In genomic region chr1:29133861-29134694, GRCh38 we compare ENCODE assay signal across 15 cellular contexts. TPM values are rescaled to one million over a fixed set of nuclear protein-coding genes. Genes with fewer than 3 reads are reported as not detected.
DNase-seq lines count a peak whose midpoint lies in the region; ATAC-seq and TF ChIP-seq lines count a peak whose summit lies in the region.
"Had no signal": no experiment of that assay in that cellular context is flagged by ENCODE, and none has a peak within 500 bp of the region (broad histone marks: within the 10 kb centered on the region; RNA-seq: fewer than 3 reads in every experiment).

No MANE protein-coding gene starts in this region.

- H3K4ac ChIP-seq in mesenchymal stem cell (ENCODE audit: low read depth in 1 of 2, low read length in 2 of 2) = no peak overlapping the region

- H2BK120ac ChIP-seq in mesenchymal stem cell (ENCODE audit: low read depth, low read length) = no peak overlapping the region

- no peak overlapping the region for H4K8ac ChIP-seq in mesenchymal stem cell (ENCODE audit: low read length)

- ATAC-seq in activated naive CD8-positive, alpha-beta T cell treated with anti-CD3 and anti-CD28 coated beads, Interleukin-2, amount 10 ng/mL, durations not matched to agents 7 days and 5 days (ENCODE audit: low read depth) = no peak
- no peak for ATAC-seq in activated B cell treated with CpG ODN at 0.5 μM for 24 hours (ENCODE audit: low read depth)
- peak; percentile 55 for ATAC-seq in aorta (ENCODE audit: low FRiP score)
- ATAC-seq: naive thymus-derived CD4-positive, alpha-beta T cell had no signal

- H3K14ac ChIP-seq in mesenchymal stem cell (ENCODE audit: low read length in 2 of 2) = no peak overlapping the region

- H3K9me3 Mint-ChIP-seq in activated naive CD8-positive, alpha-beta T cell treated with anti-CD3 and anti-CD28 coated beads, Interleukin-2, amount 10 ng/mL, durations not matched to agents 7 days and 5 days = no peaks in the 10 kb centered on the region
- no peaks in the 10 kb centered on the region for H3K9me3 Mint-ChIP-seq in activated naive CD8-positive, alpha-beta T cell treated with anti-CD3 and anti-CD28 coated beads for 36 hours
- no peaks in the 10 kb centered on the region for H3K9me3 Mint-ChIP-seq in activated B cell treated with CpG ODN at 0.5 μM for 24 hours
- H3K9me3 Mint-ChIP-seq: naive thymus-derived CD4-positive, alpha-beta T cell had no signal

- no peak overlapping the region for H2BK12ac ChIP-seq in mesenchymal stem cell (ENCODE audit: low read length in 2 of 2)

- peak overlapping the region; percentile 19 for H3K4me3 Mint-ChIP-seq in activated naive CD8-positive, alpha-beta T cell treated with anti-CD3 and anti-CD28 coated beads, Interleukin-2, amount 10 ng/mL, durations not matched to agents 7 days and 5 days
- no peak overlapping the region for H3K4me3 Mint-ChIP-seq in activated naive CD8-positive, alpha-beta T cell treated with anti-CD3 and anti-CD28 coated beads for 36 hours
- H3K4me3 Mint-ChIP-seq in activated B cell treated with CpG ODN at 0.5 μM for 24 hours = peak overlapping the region; percentile 19

- H3K36me3 ChIP-seq in mesenchymal stem cell (ENCODE audit: control insufficient read depth in 1 of 2, insufficient read depth in 2 of 2, low read depth in 1 of 2, low read length in 2 of 2) = no peaks in the 10 kb centered on the region
- H3K36me3 ChIP-seq in aorta (ENCODE audit: control insufficient read depth in 1 of 2, insufficient read depth in 2 of 2, low read length in 1 of 2) = no peaks in the 10 kb centered on the region
- H3K36me3 ChIP-seq: esophagus muscularis mucosa, SJSA1, uterus had no signal

- no peak overlapping the region for H3K18ac ChIP-seq in mesenchymal stem cell (ENCODE audit: low read depth in 1 of 2, low read length in 2 of 2)

- H3K4me1 ChIP-seq in mesenchymal stem cell (ENCODE audit: control insufficient read depth, insufficient read depth, low read depth, low read length) = peaks cover 2% of the 10 kb centered on the region
- no peaks in the 10 kb centered on the region for H3K4me1 ChIP-seq in aorta (ENCODE audit: control insufficient read depth in 1 of 2, insufficient read depth in 2 of 2, low read length in 2 of 2)
- H3K4me1 ChIP-seq: uterus had no signal

- H2AFZ ChIP-seq in mesenchymal stem cell (ENCODE audit: low read depth, low read length) = no peak overlapping the region

- CTCF ChIA-PET in activated B cell treated with CpG ODN at 0.5 μM for 24 hours (lab: Charles Lee) = no interaction called here

- no peaks in the 10 kb centered on the region for H3K4me1 Mint-ChIP-seq in activated naive CD8-positive, alpha-beta T cell treated with anti-CD3 and anti-CD28 coated beads, Interleukin-2, amount 10 ng/mL, durations not matched to agents 7 days and 5 days
- no peaks in the 10 kb centered on the region for H3K4me1 Mint-ChIP-seq in activated naive CD8-positive, alpha-beta T cell treated with anti-CD3 and anti-CD28 coated beads for 36 hours
- H3K4me1 Mint-ChIP-seq in activated B cell treated with CpG ODN at 0.5 μM for 24 hours = no peaks in the 10 kb centered on the region

- no peak overlapping the region for H2AK5ac ChIP-seq in mesenchymal stem cell (ENCODE audit: low read length, severe bottlenecking)

- H3K9me3 ChIP-seq in mesenchymal stem cell (ENCODE audit: control insufficient read depth, low read length) (no peaks in the 10 kb centered on the region), aorta (ENCODE audit: control insufficient read depth, low read length) (no peaks in the 10 kb centered on the region)
- H3K9me3 ChIP-seq: esophagus muscularis mucosa, SJSA1, uterus had no signal

- no peak overlapping the region for H3K27ac Mint-ChIP-seq in activated naive CD8-positive, alpha-beta T cell treated with anti-CD3 and anti-CD28 coated beads, Interleukin-2, amount 10 ng/mL, durations not matched to agents 7 days and 5 days
- H3K27ac Mint-ChIP-seq in activated naive CD8-positive, alpha-beta T cell treated with anti-CD3 and anti-CD28 coated beads for 36 hours = no peak overlapping the region
- H3K27ac Mint-ChIP-seq in activated B cell treated with CpG ODN at 0.5 μM for 24 hours = no peak overlapping the region

- peaks cover 7% of the 10 kb centered on the region for H3K27me3 Mint-ChIP-seq in activated naive CD8-positive, alpha-beta T cell treated with anti-CD3 and anti-CD28 coated beads, Interleukin-2, amount 10 ng/mL, durations not matched to agents 7 days and 5 days
- H3K27me3 Mint-ChIP-seq in activated naive CD8-positive, alpha-beta T cell treated with anti-CD3 and anti-CD28 coated beads for 36 hours = peaks cover 24% of the 10 kb centered on the region
- H3K27me3 Mint-ChIP-seq in activated B cell treated with CpG ODN at 0.5 μM for 24 hours = peaks cover 16% of the 10 kb centered on the region

- intact Hi-C loops in activated B cell treated with CpG ODN at 0.5 μM for 24 hours (cut with micrococcal nuclease) = no loop called here
- intact Hi-C loops in aorta (cut with DNase I) = no loop called here

- H3K4me3 ChIP-seq in mesenchymal stem cell (ENCODE audit: insufficient read depth in 1 of 2, low read depth in 1 of 2, low read length in 2 of 2) (no peak overlapping the region), aorta (ENCODE audit: low read length in 2 of 2) (no peak overlapping the region)
- H3K4me3 ChIP-seq: SJSA1, uterus had no signal

- TF ChIP-seq CTCF in activated B cell treated with CpG ODN at 0.5 μM for 24 hours (IDR thresholded peaks at IDR 0.05) = no peak

- WGBS in mesenchymal stem cell = 93% methylated on average over 55 of the region's 55 CpGs
- WGBS in aorta, 2 donors = 71 to 73% methylated on average over 49 to 55 of the region's 55 CpGs

- H2BK5ac ChIP-seq in mesenchymal stem cell (ENCODE audit: low read depth, low read length, poor library complexity, severe bottlenecking) = no peak overlapping the region

- no peaks in the 10 kb centered on the region for H3K36me3 Mint-ChIP-seq in activated naive CD8-positive, alpha-beta T cell treated with anti-CD3 and anti-CD28 coated beads, Interleukin-2, amount 10 ng/mL, durations not matched to agents 7 days and 5 days
- no peaks in the 10 kb centered on the region for H3K36me3 Mint-ChIP-seq in activated naive CD8-positive, alpha-beta T cell treated with anti-CD3 and anti-CD28 coated beads for 36 hours
- H3K36me3 Mint-ChIP-seq in activated B cell treated with CpG ODN at 0.5 μM for 24 hours (ENCODE audit: low read depth) = no peaks in the 10 kb centered on the region
- H3K36me3 Mint-ChIP-seq: naive thymus-derived CD4-positive, alpha-beta T cell had no signal

- H3K79me1 ChIP-seq in mesenchymal stem cell (replicated peaks; ENCODE audit: low read length, poor library complexity, severe bottlenecking) = no peaks in the 10 kb centered on the region

- POLR2A ChIA-PET in activated naive CD8-positive, alpha-beta T cell treated with anti-CD3 and anti-CD28 coated beads, Interleukin-2, amount 10 ng/mL, durations not matched to agents 7 days and 5 days (lab: Charles Lee) = no interaction called here
- POLR2A ChIA-PET in activated B cell treated with CpG ODN at 0.5 μM for 24 hours (lab: Charles Lee) = no interaction called here

- H3K9ac ChIP-seq in mesenchymal stem cell (ENCODE audit: low read length) = peak overlapping the region; percentile 15

- H3K27ac ChIP-seq in mesenchymal stem cell (ENCODE audit: low read length, poor library complexity, severe bottlenecking) (no peak overlapping the region), aorta (ENCODE audit: low read depth in 1 of 2, low read length in 2 of 2) (no peak overlapping the region)
- H3K27ac ChIP-seq: esophagus muscularis mucosa, SJSA1, uterus had no signal

- no peak overlapping the region for H3K23ac ChIP-seq in mesenchymal stem cell (ENCODE audit: low read length in 2 of 2)

- no peak overlapping the region for H4K91ac ChIP-seq in mesenchymal stem cell (ENCODE audit: low read length)

- DNase-seq in activated naive CD8-positive, alpha-beta T cell treated with anti-CD3 and anti-CD28 coated beads, Interleukin-2, amount 10 ng/mL, durations not matched to agents 7 days and 5 days = no peak
- no peak for DNase-seq in activated naive CD8-positive, alpha-beta T cell treated with anti-CD3 and anti-CD28 coated beads for 36 hours
- DNase-seq in activated B cell treated with CpG ODN at 0.5 μM for 24 hours (no peak), mesenchymal stem cell (no peak), aorta (no peak), activated gamma-delta T cell treated with Interleukin-2 at 50 U/mL for 16 hours (no peak), T-helper 2 cell (no peak)
- DNase-seq in activated CD8-positive, alpha-beta memory T cell treated with anti-CD3 and anti-CD28 coated beads for 24 hours = no peak
- DNase-seq: activated CD4-positive, alpha-beta T cell treated with anti-CD3 and anti-CD28 coated beads for 1 hour; activated gamma-delta T cell; naive thymus-derived CD4-positive, alpha-beta T cell; NCI-H82; uterus had no signal

- no peak overlapping the region for H3K4me2 ChIP-seq in mesenchymal stem cell (ENCODE audit: low read length, poor library complexity, severe bottlenecking)

- H2BK15ac ChIP-seq in mesenchymal stem cell (ENCODE audit: low read depth, poor library complexity, severe bottlenecking) = no peak overlapping the region

- H3K27me3 ChIP-seq in mesenchymal stem cell (ENCODE audit: control insufficient read depth in 1 of 2, insufficient read depth in 1 of 2, low read length in 2 of 2) (peaks cover 0 to 15% of the 10 kb centered on the region in 2 experiments), aorta (ENCODE audit: control insufficient read depth in 1 of 2, insufficient read depth in 2 of 2, low read length in 1 of 2) (no peaks in the 10 kb centered on the region)
- H3K27me3 ChIP-seq: esophagus muscularis mucosa, SJSA1, uterus had no signal

RNA-seq across cellular contexts. Expression of gene TMEM200B, which starts 10.4 kb away (rescaled TPM):
- not detected for total RNA-seq in activated naive CD8-positive, alpha-beta T cell treated with anti-CD3 and anti-CD28 coated beads, Interleukin-2, amount 10 ng/mL, durations not matched to agents 7 days and 5 days
- total RNA-seq in activated naive CD8-positive, alpha-beta T cell treated with anti-CD3 and anti-CD28 coated beads for 36 hours = under 1 TPM; 0.90 to 0.99 TPM
- not detected in 2 replicates for total RNA-seq in activated B cell treated with CpG ODN at 0.5 μM for 24 hours
- polyA plus RNA-seq in mesenchymal stem cell (2013, experiment 1 of 2) = 4.3 TPM
- 4.3 TPM for polyA plus RNA-seq in mesenchymal stem cell (2013, experiment 2 of 2)
- total RNA-seq in aorta = 10 to 100 TPM; 18.2 to 18.9 TPM
- 10 to 100 TPM in 1 of 2 donors, 1 to 10 TPM in 1; 5.4 to 13.0 TPM for polyA plus RNA-seq in aorta
- total RNA-seq: naive thymus-derived CD4-positive, alpha-beta T cell had no signal
- polyA plus RNA-seq: naive thymus-derived CD4-positive, alpha-beta T cell had no signal

RNA-seq across cellular contexts. Expression of gene SRSF4, which starts 47.6 kb away (rescaled TPM):
- total RNA-seq in activated naive CD8-positive, alpha-beta T cell treated with anti-CD3 and anti-CD28 coated beads, Interleukin-2, amount 10 ng/mL, durations not matched to agents 7 days and 5 days = 100 to 1,000 TPM; 119 to 129 TPM
- total RNA-seq in activated naive CD8-positive, alpha-beta T cell treated with anti-CD3 and anti-CD28 coated beads for 36 hours = 100 to 1,000 TPM; 113 to 114 TPM
- total RNA-seq in activated B cell treated with CpG ODN at 0.5 μM for 24 hours = 80.3 and 92.6 TPM in 2 replicates
- 52.4 TPM for polyA plus RNA-seq in mesenchymal stem cell (2013, experiment 1 of 2)
- polyA plus RNA-seq in mesenchymal stem cell (2013, experiment 2 of 2) = 51.7 TPM
- 10 to 100 TPM; 85.0 to 85.6 TPM for total RNA-seq in aorta
- polyA plus RNA-seq in aorta = 10 to 100 TPM; 57.6 to 76.0 TPM

Comparison
In these comparisons a context has a peak if more than half of its experiments do, and no peak if none do; other contexts are left out.
1. RNA of gene TMEM200B, which starts 10.4 kb away (total RNA-seq): 18.2 to 18.9 TPM in aorta; 0.90 to 0.99 TPM in activated naive CD8-positive, alpha-beta T cell treated with anti-CD3 and anti-CD28 coated beads for 36 hours, not detected in activated naive CD8-positive, alpha-beta T cell treated with anti-CD3 and anti-CD28 coated beads, Interleukin-2, amount 10 ng/mL, durations not matched to agents 7 days and 5 days and not detected in activated B cell treated with CpG ODN at 0.5 μM for 24 hours; every median in the first group is over 4 times any median in the second.